ENCODE assay signal across 8 cellular contexts in the genomic region with DNA sequence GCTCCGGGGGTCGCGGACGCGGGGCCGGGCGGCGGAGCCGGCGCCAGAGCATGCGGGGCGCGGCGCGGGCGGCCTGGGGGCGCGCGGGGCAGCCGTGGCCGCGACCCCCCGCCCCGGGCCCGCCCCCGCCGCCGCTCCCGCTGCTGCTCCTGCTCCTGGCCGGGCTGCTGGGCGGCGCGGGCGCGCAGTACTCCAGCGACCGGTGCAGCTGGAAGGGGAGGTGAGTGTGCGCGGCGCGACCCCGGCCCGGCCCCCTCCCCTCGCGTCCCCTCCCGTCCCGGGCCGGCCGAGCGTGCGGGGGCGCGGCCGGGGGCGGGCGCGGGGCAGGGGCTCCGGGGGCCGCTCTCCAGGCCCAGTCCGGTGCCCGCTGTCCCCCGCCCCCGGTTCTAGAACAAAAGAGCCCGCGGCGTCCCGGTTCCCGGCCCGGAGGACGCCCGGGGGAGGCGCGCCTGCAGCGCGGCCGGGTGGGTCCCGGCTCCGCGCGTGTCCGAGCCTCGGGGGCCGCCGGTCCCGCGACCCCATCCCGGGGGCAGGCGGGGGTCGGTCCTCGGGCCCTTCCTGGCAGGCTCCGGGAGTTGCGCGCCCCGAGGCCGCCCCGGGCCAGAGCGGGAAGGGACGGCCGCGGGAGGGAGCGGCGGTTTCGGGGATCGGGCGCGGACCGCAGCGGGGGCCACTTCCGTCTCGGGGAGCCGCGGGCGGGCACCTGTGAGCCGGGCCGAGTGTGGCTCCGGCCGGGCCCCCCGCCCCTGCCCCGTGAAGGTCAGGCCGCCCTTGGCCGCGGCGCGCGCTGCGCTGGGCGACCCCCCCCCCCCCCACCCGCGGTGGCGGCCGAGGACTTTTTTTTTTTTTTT. TPM values are rescaled to one million over a fixed set of nuclear protein-coding genes. Genes with fewer than 3 reads are reported as not detected.
DNase-seq lines count a peak whose midpoint lies in the region; ATAC-seq and TF ChIP-seq lines count a peak whose summit lies in the region.

No MANE protein-coding gene starts in this region.

- TF ChIP-seq CTCF in breast epithelium (IDR thresholded peaks at IDR 0.05) (no peak), mucosa of descending colon (IDR thresholded peaks at IDR 0.05) (no peak)

- no peaks in the 10 kb centered on the region for H3K9me3 Mint-ChIP-seq in activated CD4-positive, alpha-beta memory T cell treated with anti-CD3 and anti-CD28 coated beads, Interleukin-2, amount 10 ng/mL, durations not matched to agents 7 days and 5 days

- CTCF ChIA-PET in activated CD4-positive, alpha-beta memory T cell treated with anti-CD3 and anti-CD28 coated beads, Interleukin-2, amount 10 ng/mL, durations not matched to agents 7 days and 5 days (lab: Charles Lee), result no interaction called here

- H3K9ac ChIP-seq in BLaER1 treated with 17β-estradiol and CSF1 and Interleukin-3, amounts not matched to agents 10 nM and 100 nM, result peak overlapping the region; percentile 68 to 98 (median 82)

- POLR2A ChIA-PET in activated CD4-positive, alpha-beta memory T cell treated with anti-CD3 and anti-CD28 coated beads, Interleukin-2, amount 10 ng/mL, durations not matched to agents 7 days and 5 days (lab: Charles Lee), result interaction anchor here (0.6 to 1.4 kb wide), 4 partner anchors 70 to 219 kb away, joined by 3 to 8 read pairs (median 3); no protein-coding TSS in a partner anchor

- H3K27me3 Mint-ChIP-seq in activated CD4-positive, alpha-beta memory T cell treated with anti-CD3 and anti-CD28 coated beads, Interleukin-2, amount 10 ng/mL, durations not matched to agents 7 days and 5 days, result peaks cover 42% of the 10 kb centered on the region

- DNase-seq in breast epithelium (ENCODE audit: low spot score in 2 of 2), result no peak
- peak in 1 of 3 donors; percentile 64 for DNase-seq in mucosa of descending colon
- no peak for DNase-seq in activated CD4-positive, alpha-beta memory T cell treated with anti-CD3 and anti-CD28 coated beads, Interleukin-2, amount 10 ng/mL, durations not matched to agents 7 days and 5 days
- no peak for DNase-seq in NCI-H510A treated with DMSO at 0.1 percent for 48 hours (lab: John Stamatoyannopoulos, UW)
- DNase-seq in midbrain (lab: John Stamatoyannopoulos, UW), result no peak

- peaks cover 35% of the 10 kb centered on the region for H3K4me1 Mint-ChIP-seq in activated CD4-positive, alpha-beta memory T cell treated with anti-CD3 and anti-CD28 coated beads, Interleukin-2, amount 10 ng/mL, durations not matched to agents 7 days and 5 days

- no peak overlapping the region for H3K27ac Mint-ChIP-seq in activated CD4-positive, alpha-beta memory T cell treated with anti-CD3 and anti-CD28 coated beads, Interleukin-2, amount 10 ng/mL, durations not matched to agents 7 days and 5 days

- peaks cover 42 to 66% (median 53%) of the 10 kb centered on the region in 11 experiments for H4K20me1 ChIP-seq in BLaER1 treated with 17β-estradiol and CSF1 and Interleukin-3, amounts not matched to agents 10 nM and 100 nM

- H3K27me3 ChIP-seq in BLaER1 treated with 17β-estradiol and CSF1 and Interleukin-3, amounts not matched to agents 10 nM and 100 nM, result peaks cover 41 to 90% (median 80%) of the 10 kb centered on the region in 11 experiments
- no peaks in the 10 kb centered on the region for H3K27me3 ChIP-seq in breast epithelium

- no peaks in the 10 kb centered on the region for H3K9me3 ChIP-seq in BLaER1 treated with 17β-estradiol and CSF1 and Interleukin-3, amounts not matched to agents 10 nM and 100 nM (replicated peaks in 1 of 11)
- H3K9me3 ChIP-seq in breast epithelium (no peaks in the 10 kb centered on the region), mucosa of descending colon (no peaks in the 10 kb centered on the region)

- peak overlapping the region; percentile 28 to 92 (median 75); a peak in 20 of 22 replicates for H3K27ac ChIP-seq in BLaER1 treated with 17β-estradiol and CSF1 and Interleukin-3, amounts not matched to agents 10 nM and 100 nM
- peak overlapping the region; percentile 83 to 95 for H3K27ac ChIP-seq in breast epithelium

- H3K4me3 ChIP-seq in BLaER1 treated with 17β-estradiol and CSF1 and Interleukin-3, amounts not matched to agents 10 nM and 100 nM, result peak overlapping the region; percentile 66 to 97 (median 76)
- H3K4me3 ChIP-seq in breast epithelium (peak overlapping the region; percentile 77 to 98 (median 89)), mucosa of descending colon (peak overlapping the region; percentile 69)

- no peak for TF ChIP-seq POLR2A in breast epithelium (IDR thresholded peaks at IDR 0.05)

- H3K4me2 ChIP-seq in BLaER1 treated with 17β-estradiol and CSF1 and Interleukin-3, amounts not matched to agents 10 nM and 100 nM, result peak overlapping the region in 9 of 11 experiments; percentile 62 to 99 (median 94); a peak in 17 of 22 replicates

- H3K36me3 ChIP-seq in BLaER1 treated with 17β-estradiol and CSF1 and Interleukin-3, amounts not matched to agents 10 nM and 100 nM, result peaks cover 0 to 41% (median 0%) of the 10 kb centered on the region in 11 experiments; a peak in 10 of 22 replicates
- H3K36me3 ChIP-seq in breast epithelium (no peaks in the 10 kb centered on the region), mucosa of descending colon (ENCODE audit: low read depth) (no peaks in the 10 kb centered on the region)

- H3K4me3 Mint-ChIP-seq in activated CD4-positive, alpha-beta memory T cell treated with anti-CD3 and anti-CD28 coated beads, Interleukin-2, amount 10 ng/mL, durations not matched to agents 7 days and 5 days, result no peak overlapping the region

- ATAC-seq in HG02798 (IDR thresholded peaks at IDR 0.05; ENCODE audit: poor library complexity, unreplicated experiment) (peak; percentile 18), mucosa of descending colon (no peak), HG03571 (IDR thresholded peaks at IDR 0.05; ENCODE audit: unreplicated experiment) (no peak)

- H3K36me3 Mint-ChIP-seq in activated CD4-positive, alpha-beta memory T cell treated with anti-CD3 and anti-CD28 coated beads, Interleukin-2, amount 10 ng/mL, durations not matched to agents 7 days and 5 days (ENCODE audit: low read depth), result peaks cover 15% of the 10 kb centered on the region

- intact Hi-C loops in breast epithelium (cut with DNase I; ENCODE audit: low total_unique reads) (no loop called here), mucosa of descending colon (cut with DNase I, micrococcal nuclease) (no loop called here)

- peaks cover 44 to 60% (median 51%) of the 10 kb centered on the region in 10 experiments for H3K4me1 ChIP-seq in BLaER1 treated with 17β-estradiol and CSF1 and Interleukin-3, amounts not matched to agents 10 nM and 100 nM
- H3K4me1 ChIP-seq in breast epithelium (peaks cover 0 to 4% of the 10 kb centered on the region in 2 donors), mucosa of descending colon (ENCODE audit: low read depth) (peaks cover 42% of the 10 kb centered on the region)

RNA-seq across cellular contexts. Expression of a gene that starts 0.6 kb away (rescaled TPM):
- total RNA-seq in breast epithelium, result 100 to 1,000 TPM in 1 of 3 donors, 10 to 100 TPM in 2; 41.6 to 102 (median 54.1) TPM
- 100 to 1,000 TPM in 2 of 3 donors, 10 to 100 TPM in 1; 78.6 to 134 (median 116) TPM for total RNA-seq in mucosa of descending colon
- 10 to 100 TPM; 27.3 to 28.1 TPM for total RNA-seq in activated CD4-positive, alpha-beta memory T cell treated with anti-CD3 and anti-CD28 coated beads, Interleukin-2, amount 10 ng/mL, durations not matched to agents 7 days and 5 days
